ENCODE assay signal across 14 cellular contexts in genomic region chr3:127067116-127067910, GRCh38.
"Had no signal": no experiment of that assay in that cellular context is flagged by ENCODE, and none has a peak within 500 bp of the region (broad histone marks: within the 10 kb centered on the region; RNA-seq: fewer than 3 reads in every experiment).

No MANE protein-coding gene starts in this region.

- H3K36me3 ChIP-seq: tibial artery, vagina had no signal

- DNase-seq: activated CD4-positive, alpha-beta T cell treated with anti-CD3 and anti-CD28 coated beads, Interleukin-2, amount 50 U/mL, for 48 hours; activated CD4-positive, CD25-positive, alpha-beta regulatory T cell treated with anti-CD3 and anti-CD28 coated beads, Interleukin-2, amount 50 U/mL, for 72 hours; activated CD8-positive, alpha-beta memory T cell treated with anti-CD3 and anti-CD28 coated beads, Interleukin-2, amount 10 ng/mL, durations not matched to agents 7 days and 5 days; activated gamma-delta T cell treated with Interleukin-2 at 50 U/mL for 16 hours; activated T-cell treated with anti-CD3 and anti-CD28 coated beads, Interleukin-2, amount 50 U/mL, for 24 hours; cortex of kidney; effector memory CD4-positive, alpha-beta T cell; midbrain; T-helper 9 cell had no signal

- H3K27ac Mint-ChIP-seq: activated CD8-positive, alpha-beta memory T cell treated with anti-CD3 and anti-CD28 coated beads, Interleukin-2, amount 10 ng/mL, durations not matched to agents 7 days and 5 days; activated T-cell treated with anti-CD3 and anti-CD28 coated beads, Interleukin-2, amount 50 U/mL, for 24 hours had no signal

- ATAC-seq: activated CD8-positive, alpha-beta memory T cell treated with anti-CD3 and anti-CD28 coated beads, Interleukin-2, amount 10 ng/mL, durations not matched to agents 7 days and 5 days had no signal

- H3K36me3 Mint-ChIP-seq: activated CD8-positive, alpha-beta memory T cell treated with anti-CD3 and anti-CD28 coated beads, Interleukin-2, amount 10 ng/mL, durations not matched to agents 7 days and 5 days had no signal

- H3K27me3 ChIP-seq: vagina had no signal

- H3K27ac ChIP-seq: tibial artery, vagina had no signal

- H3K4me1 Mint-ChIP-seq: activated CD8-positive, alpha-beta memory T cell treated with anti-CD3 and anti-CD28 coated beads, Interleukin-2, amount 10 ng/mL, durations not matched to agents 7 days and 5 days had no signal

- H3K9me3 ChIP-seq: tibial artery, vagina had no signal

- H3K9me3 Mint-ChIP-seq: activated T-cell treated with anti-CD3 and anti-CD28 coated beads, Interleukin-2, amount 50 U/mL, for 24 hours had no signal

- H3K4me3 ChIP-seq: lung, tibial artery, vagina had no signal

- H3K4me3 Mint-ChIP-seq: activated CD8-positive, alpha-beta memory T cell treated with anti-CD3 and anti-CD28 coated beads, Interleukin-2, amount 10 ng/mL, durations not matched to agents 7 days and 5 days; activated T-cell treated with anti-CD3 and anti-CD28 coated beads, Interleukin-2, amount 50 U/mL, for 24 hours had no signal

- FAIRE-seq: astrocyte, frontal cortex had no signal
